ENCODE assay signal across 10 cellular contexts in genomic region chr1:59595774-59596173, GRCh38.
DNase-seq lines count a peak whose midpoint lies in the region; ATAC-seq and TF ChIP-seq lines count a peak whose summit lies in the region.
"Had no signal": no experiment of that assay in that cellular context is flagged by ENCODE, and none has a peak within 500 bp of the region (broad histone marks: within the 10 kb centered on the region; RNA-seq: fewer than 3 reads in every experiment).

No MANE protein-coding gene starts in this region.

- H3K36me3 ChIP-seq in breast epithelium, result no peaks in the 10 kb centered on the region
- H3K36me3 ChIP-seq in mucosa of descending colon (ENCODE audit: low read depth), result no peaks in the 10 kb centered on the region

- peak; percentile 46 for ATAC-seq in mucosa of descending colon

- DNase-seq in AG08396 (ENCODE audit: low spot score) (peak; percentile 53), LNCaP clone FGC (ENCODE audit: low read depth) (peak; percentile 87), breast epithelium (ENCODE audit: low spot score in 2 of 2) (no peak), mucosa of descending colon (no peak), CD1c-positive myeloid dendritic cell (ENCODE audit: extremely low spot score) (no peak), SKM-1 treated with dmso at 0.1 percent for 144 hours (lab: John Stamatoyannopoulos, UW; ENCODE audit: unreplicated experiment) (no peak), GM10266 (ENCODE audit: extremely low spot score) (no peak)
- DNase-seq in activated CD4-positive, alpha-beta T cell treated with anti-CD3 and anti-CD28 coated beads for 4 hours, result no peak
- DNase-seq: stimulated activated CD4-positive, alpha-beta T cell treated with anti-CD3 and anti-CD28 coated beads, Interleukin-12 subunit alpha, Interleukin-12 subunit beta, amount 100 ng/mL, for 4 hours; stimulated activated naive CD4-positive, alpha-beta T cell treated with Interleukin-2 at 50 U/mL for 16 hours had no signal

- intact Hi-C loops in breast epithelium (cut with DNase I; ENCODE audit: low total_unique reads) (no loop called here), mucosa of descending colon (cut with DNase I, micrococcal nuclease) (no loop called here)

- no peaks in the 10 kb centered on the region for H3K27me3 ChIP-seq in breast epithelium

- peak overlapping the region; percentile 59 to 80 for H3K27ac ChIP-seq in breast epithelium

- TF ChIP-seq POLR2A in breast epithelium (IDR thresholded peaks at IDR 0.05), result no peak

- no peaks in the 10 kb centered on the region for H3K4me1 ChIP-seq in breast epithelium
- H3K4me1 ChIP-seq in mucosa of descending colon (ENCODE audit: low read depth), result peaks cover 25% of the 10 kb centered on the region

- no peak for TF ChIP-seq CTCF in LNCaP clone FGC (IDR thresholded peaks at IDR 0.05; ENCODE audit: control insufficient read depth, extremely low read depth, insufficient read depth)
- TF ChIP-seq CTCF in breast epithelium (IDR thresholded peaks at IDR 0.05), result no peak
- TF ChIP-seq CTCF in mucosa of descending colon (IDR thresholded peaks at IDR 0.05), result no peak
- TF ChIP-seq CTCF in GM10266 (IDR thresholded peaks at IDR 0.05; ENCODE audit: control insufficient read depth, insufficient read depth, low read depth, missing control alignments), result no peak

- H3K9me3 ChIP-seq in breast epithelium (no peaks in the 10 kb centered on the region), mucosa of descending colon (no peaks in the 10 kb centered on the region)

- no peak overlapping the region for H3K4me3 ChIP-seq in LNCaP clone FGC (ENCODE audit: low read depth, low read length)
- H3K4me3 ChIP-seq in breast epithelium, result no peak overlapping the region
- no peak overlapping the region for H3K4me3 ChIP-seq in mucosa of descending colon

Comparison
In these comparisons a context has a peak if more than half of its experiments do, and no peak if none do; other contexts are left out.
1. DNase-seq: peak in AG08396 (single experiment) and LNCaP clone FGC (single experiment); none in breast epithelium (0 of 2), mucosa of descending colon (0 of 3), CD1c-positive myeloid dendritic cell (single experiment), SKM-1 treated with dmso at 0.1 percent for 144 hours (single experiment), activated CD4-positive, alpha-beta T cell treated with anti-CD3 and anti-CD28 coated beads for 4 hours (0 of 2) and GM10266 (single experiment).